17 cellular contexts compared by ENCODE assay signal in genomic region chr18:63860536-63860930, GRCh38. TPM values are rescaled to one million over a fixed set of nuclear protein-coding genes. Genes with fewer than 3 reads are reported as not detected.
DNase-seq lines count a peak whose midpoint lies in the region; ATAC-seq and TF ChIP-seq lines count a peak whose summit lies in the region.
"Had no signal": no experiment of that assay in that cellular context is flagged by ENCODE, and none has a peak within 500 bp of the region (broad histone marks: within the 10 kb centered on the region; RNA-seq: fewer than 3 reads in every experiment).

No MANE protein-coding gene starts in this region.

- H3K18ac ChIP-seq in trophoblast cell (ENCODE audit: low read length), result no peak overlapping the region

- peaks cover 2% of the 10 kb centered on the region for H3K79me1 ChIP-seq in trophoblast cell (ENCODE audit: low read length)

- no peaks in the 10 kb centered on the region for H3K36me3 Mint-ChIP-seq in CD14-positive monocyte
- H3K36me3 Mint-ChIP-seq: IgD-negative memory B cell had no signal

- H3K27me3 ChIP-seq in foreskin keratinocyte (no peaks in the 10 kb centered on the region), trophoblast cell (ENCODE audit: insufficient read depth, low read length) (no peaks in the 10 kb centered on the region), BE2C (no peaks in the 10 kb centered on the region)
- H3K27me3 ChIP-seq: BLaER1 treated with 17β-estradiol and CSF1 and Interleukin-3, amounts not matched to agents 10 nM and 100 nM had no signal

- no peak overlapping the region for H2BK120ac ChIP-seq in trophoblast cell (ENCODE audit: insufficient read depth, low read length, poor library complexity)

- H2AFZ ChIP-seq in trophoblast cell (ENCODE audit: insufficient read depth, low read length, poor library complexity), result no peak overlapping the region

- H3K4ac ChIP-seq in trophoblast cell (ENCODE audit: low read depth, low read length), result no peak overlapping the region

- H3K27ac Mint-ChIP-seq in CD14-positive monocyte, result peak overlapping the region; percentile 70 to 88 (median 84)
- H3K27ac Mint-ChIP-seq: CD4-positive, alpha-beta T cell; IgD-negative memory B cell had no signal

- H4K12ac ChIP-seq in trophoblast cell (ENCODE audit: low read depth, low read length), result no peak overlapping the region

- H3K27ac ChIP-seq in foreskin keratinocyte, result peak overlapping the region; percentile 66
- no peak overlapping the region for H3K27ac ChIP-seq in trophoblast cell (ENCODE audit: low read depth, low read length)
- H3K27ac ChIP-seq: 22Rv1; BLaER1 treated with 17β-estradiol and CSF1 and Interleukin-3, amounts not matched to agents 10 nM and 100 nM had no signal

- H3K4me2 ChIP-seq in trophoblast cell (ENCODE audit: low read length), result no peak overlapping the region
- H3K4me2 ChIP-seq: BLaER1 treated with 17β-estradiol and CSF1 and Interleukin-3, amounts not matched to agents 10 nM and 100 nM had no signal

- no peak overlapping the region for H4K91ac ChIP-seq in trophoblast cell (ENCODE audit: low read depth, low read length)

- H3K9me3 ChIP-seq in trophoblast cell (ENCODE audit: insufficient read depth, low read depth, low read length), result no peaks in the 10 kb centered on the region
- H3K9me3 ChIP-seq in BE2C, result no peaks in the 10 kb centered on the region

- no peak overlapping the region for H3K4me3 Mint-ChIP-seq in CD14-positive monocyte
- H3K4me3 Mint-ChIP-seq: CD4-positive, alpha-beta T cell had no signal

- no CpG with 5 or more reads among the region's 2 CpGs for WGBS in trophoblast cell (ENCODE audit: extremely low coverage, insufficient coverage, insufficient read length)

- H4K8ac ChIP-seq in trophoblast cell (ENCODE audit: low read depth, low read length), result no peak overlapping the region

- no peak overlapping the region for H2AK5ac ChIP-seq in trophoblast cell (ENCODE audit: low read length)

- H3K79me2 ChIP-seq in trophoblast cell (ENCODE audit: control insufficient read depth, insufficient read depth, low read length, poor library complexity), result no peaks in the 10 kb centered on the region

- H3K36me3 ChIP-seq in trophoblast cell (ENCODE audit: control insufficient read depth in 1 of 2, insufficient read depth in 2 of 2, low read length in 2 of 2), result no peaks in the 10 kb centered on the region
- H3K36me3 ChIP-seq in BE2C, result no peaks in the 10 kb centered on the region
- H3K36me3 ChIP-seq: BLaER1 treated with 17β-estradiol and CSF1 and Interleukin-3, amounts not matched to agents 10 nM and 100 nM had no signal

- TF ChIP-seq CTCF in CD14-positive monocyte (IDR thresholded peaks at IDR 0.05) (no peak), epithelial cell of esophagus (IDR thresholded peaks at IDR 0.05; ENCODE audit: insufficient read depth, low read depth, low read length, missing control alignments) (no peak), foreskin keratinocyte (conservative IDR thresholded peaks at IDR 0.05) (no peak), BE2C (IDR thresholded peaks at IDR 0.05; ENCODE audit: low read depth, low read length) (no peak)

- H3K9me3 Mint-ChIP-seq in CD14-positive monocyte, result peaks cover 0 to 2% (median 0%) of the 10 kb centered on the region in 7 donors

- H3K4me1 ChIP-seq in foreskin keratinocyte, result peaks cover 16% of the 10 kb centered on the region
- H3K4me1 ChIP-seq in trophoblast cell (ENCODE audit: control insufficient read depth in 1 of 2, insufficient read depth in 2 of 2, low read length in 2 of 2), result no peaks in the 10 kb centered on the region
- no peaks in the 10 kb centered on the region for H3K4me1 ChIP-seq in BE2C
- H3K4me1 ChIP-seq: BLaER1 treated with 17β-estradiol and CSF1 and Interleukin-3, amounts not matched to agents 10 nM and 100 nM had no signal

- H3K4me3 ChIP-seq in epithelial cell of esophagus (ENCODE audit: low read length) (no peak overlapping the region), trophoblast cell (ENCODE audit: low read depth, low read length) (no peak overlapping the region), BE2C (ENCODE audit: low read depth, low read length) (no peak overlapping the region)
- H3K4me3 ChIP-seq: BLaER1 treated with 17β-estradiol and CSF1 and Interleukin-3, amounts not matched to agents 10 nM and 100 nM; GM12878 had no signal

- DNase-seq in CD14-positive monocyte (ENCODE audit: low spot score), result no peak
- DNase-seq in epithelial cell of esophagus (ENCODE audit: low read depth), result peak; percentile 62
- peak in 1 of 2 donors; percentile 23 for DNase-seq in foreskin keratinocyte
- DNase-seq in trophoblast cell, result peak; percentile 81 to 85
- DNase-seq in BE2C, result no peak
- DNase-seq: Calu3; CD4-positive, alpha-beta T cell; DMS 273 treated with DMSO at 0.1 percent for 48 hours; KG1 had no signal

- no peak overlapping the region for H3K23ac ChIP-seq in trophoblast cell (ENCODE audit: low read length)

- H2BK5ac ChIP-seq in trophoblast cell (ENCODE audit: low read depth, low read length, poor library complexity), result no peak overlapping the region

- intact Hi-C loops in CD14-positive monocyte (cut with micrococcal nuclease), result no loop called here

- H3K4me1 Mint-ChIP-seq in CD14-positive monocyte, result peaks cover 29% of the 10 kb centered on the region
- H3K4me1 Mint-ChIP-seq: IgD-negative memory B cell had no signal

- no peak overlapping the region for H2BK12ac ChIP-seq in trophoblast cell (ENCODE audit: low read length)

- H3K14ac ChIP-seq in trophoblast cell (ENCODE audit: low read length), result no peak overlapping the region

- H3K27me3 Mint-ChIP-seq in CD14-positive monocyte (ENCODE audit: low read depth in 3 of 3), result peaks cover 0 to 2% (median 0%) of the 10 kb centered on the region in 3 donors

- ATAC-seq in foreskin keratinocyte (no peak), GM21367 (IDR thresholded peaks at IDR 0.05; ENCODE audit: unreplicated experiment) (no peak), GM19023 (IDR thresholded peaks at IDR 0.05; ENCODE audit: unreplicated experiment) (no peak)

- H3K9ac ChIP-seq in trophoblast cell (ENCODE audit: low read length), result no peak overlapping the region
- H3K9ac ChIP-seq: BLaER1 treated with 17β-estradiol and CSF1 and Interleukin-3, amounts not matched to agents 10 nM and 100 nM had no signal

RNA-seq across cellular contexts. Expression of gene SERPINB2, which starts 27.0 kb away (rescaled TPM):
- polyA plus RNA-seq in CD14-positive monocyte (10 to 100 TPM; 14.3 to 19.9 TPM), foreskin keratinocyte (96.4 and 169 TPM in 2 replicates)
- 129 and 205 TPM in 2 replicates for total RNA-seq in foreskin keratinocyte
- 0.76 and 0.83 TPM in 2 replicates for polyA plus RNA-seq in trophoblast cell (2013)
- not detected for polyA plus RNA-seq in BE2C (2012; ENCODE audit: insufficient read depth, insufficient read length, low read depth)
- total RNA-seq: G401 had no signal
- polyA plus RNA-seq: IgD-negative memory B cell had no signal

RNA-seq across cellular contexts. Expression of gene SERPINB10, which starts 47.2 kb away (rescaled TPM):
- polyA plus RNA-seq in CD14-positive monocyte, result 1 to 10 TPM; 1.3 to 2.0 TPM
- total RNA-seq in foreskin keratinocyte, result 0.07 and 2.3 TPM in 2 replicates
- polyA plus RNA-seq in foreskin keratinocyte, result 0.73 TPM in 1 of 2 replicates, not detected in the other
- polyA plus RNA-seq in trophoblast cell (2013), result not detected in 2 replicates
- polyA plus RNA-seq in BE2C (2012; ENCODE audit: insufficient read depth, insufficient read length, low read depth), result not detected
- total RNA-seq: Calu3; CD4-positive, alpha-beta T cell; G401; HT1080 had no signal
- polyA plus RNA-seq: IgD-negative memory B cell had no signal

Comparison
In these comparisons a context has a peak if more than half of its experiments do, and no peak if none do; other contexts are left out.
1. DNase-seq: peak in epithelial cell of esophagus (single experiment) and trophoblast cell (2 of 2); none in CD14-positive monocyte (single experiment) and BE2C (single experiment).